Comparison of ENCODE assay signal across 16 cellular contexts in the genomic region with DNA sequence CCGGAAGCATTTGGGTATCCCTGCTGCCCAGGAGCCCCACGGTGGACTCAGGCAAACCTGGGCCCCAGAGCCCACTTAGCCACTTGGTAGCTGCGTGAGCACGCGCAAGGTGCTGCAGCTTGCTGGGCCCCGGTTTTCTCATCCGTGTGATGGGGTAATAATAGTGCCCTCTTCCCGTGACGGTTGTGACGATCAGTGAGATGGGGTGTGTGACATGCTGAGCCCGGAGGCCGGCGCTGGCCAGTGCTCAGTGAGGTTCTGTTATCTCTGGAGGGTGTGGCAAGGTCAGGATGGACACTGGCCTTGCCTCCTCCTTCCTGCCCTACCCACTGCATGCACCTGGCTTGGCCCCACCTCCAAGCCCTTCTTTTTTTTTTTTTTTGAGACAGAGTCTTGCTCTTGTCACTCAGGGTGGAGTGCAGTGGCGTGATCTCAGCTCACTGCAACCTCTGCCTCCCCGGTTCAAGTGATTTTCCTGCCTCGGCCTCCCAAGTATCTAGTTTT.
DNase-seq lines count a peak whose midpoint lies in the region; ATAC-seq and TF ChIP-seq lines count a peak whose summit lies in the region.
"Had no signal": no experiment of that assay in that cellular context is flagged by ENCODE, and none has a peak within 500 bp of the region (broad histone marks: within the 10 kb centered on the region; RNA-seq: fewer than 3 reads in every experiment).

No MANE protein-coding gene starts in this region.

- H3K27ac Mint-ChIP-seq in central memory CD8-positive, alpha-beta T cell (ENCODE audit: low read depth) = peak overlapping the region; percentile 54
- H3K27ac Mint-ChIP-seq in activated naive CD4-positive, alpha-beta T cell treated with anti-CD3 and anti-CD28 coated beads, Interleukin-2, amount 10 ng/mL, durations not matched to agents 7 days and 5 days = no peak overlapping the region

- peaks cover 16% of the 10 kb centered on the region for H3K36me3 Mint-ChIP-seq in central memory CD8-positive, alpha-beta T cell (ENCODE audit: insufficient read depth)
- no peaks in the 10 kb centered on the region for H3K36me3 Mint-ChIP-seq in activated naive CD4-positive, alpha-beta T cell treated with anti-CD3 and anti-CD28 coated beads, Interleukin-2, amount 10 ng/mL, durations not matched to agents 7 days and 5 days

- WGBS in neuronal stem cell (ENCODE audit: extremely low coverage in 2 of 2, insufficient read length in 2 of 2, insufficient replicate concordance in 1 of 2), 2 donors = no CpG with 5 or more reads among the region's 16 CpGs
- 97% methylated on average over 16 of the region's 16 CpGs for WGBS in smooth muscle cell (ENCODE audit: low lambda C conversion rate)

- peaks cover 2% of the 10 kb centered on the region for H3K79me1 ChIP-seq in neuronal stem cell (ENCODE audit: low read depth, low read length)

- no peaks in the 10 kb centered on the region for H4K20me1 ChIP-seq in smooth muscle cell (ENCODE audit: low read depth)

- H3K18ac ChIP-seq in neuronal stem cell (ENCODE audit: low read length) = no peak overlapping the region

- CTCF ChIA-PET in activated naive CD4-positive, alpha-beta T cell treated with anti-CD3 and anti-CD28 coated beads, Interleukin-2, amount 10 ng/mL, durations not matched to agents 7 days and 5 days (lab: Charles Lee) = no interaction called here

- no peak overlapping the region for H4K8ac ChIP-seq in neuronal stem cell (ENCODE audit: low read depth, low read length)

- no peaks in the 10 kb centered on the region for H3K27me3 Mint-ChIP-seq in central memory CD8-positive, alpha-beta T cell
- peaks cover 6% of the 10 kb centered on the region for H3K27me3 Mint-ChIP-seq in activated naive CD4-positive, alpha-beta T cell treated with anti-CD3 and anti-CD28 coated beads, Interleukin-2, amount 10 ng/mL, durations not matched to agents 7 days and 5 days
- H3K27me3 Mint-ChIP-seq: CD4-positive, alpha-beta memory T cell had no signal

- no peaks in the 10 kb centered on the region for H3K79me2 ChIP-seq in smooth muscle cell (ENCODE audit: low read depth)

- no peak overlapping the region for H2BK12ac ChIP-seq in neuronal stem cell (ENCODE audit: low read length)

- no peaks in the 10 kb centered on the region for H3K36me3 ChIP-seq in neuronal stem cell (replicated peaks in 1 of 2; ENCODE audit: control insufficient read depth in 2 of 2, insufficient read depth in 2 of 2, low read length in 2 of 2)
- no peaks in the 10 kb centered on the region for H3K36me3 ChIP-seq in smooth muscle cell (ENCODE audit: low read depth)
- H3K36me3 ChIP-seq: HAP-1 had no signal

- H3K9me3 Mint-ChIP-seq in central memory CD8-positive, alpha-beta T cell = no peaks in the 10 kb centered on the region
- peaks cover 2% of the 10 kb centered on the region for H3K9me3 Mint-ChIP-seq in activated naive CD4-positive, alpha-beta T cell treated with anti-CD3 and anti-CD28 coated beads, Interleukin-2, amount 10 ng/mL, durations not matched to agents 7 days and 5 days
- H3K9me3 Mint-ChIP-seq: CD4-positive, alpha-beta memory T cell had no signal

- H3K4me3 Mint-ChIP-seq in central memory CD8-positive, alpha-beta T cell = no peak overlapping the region
- no peak overlapping the region for H3K4me3 Mint-ChIP-seq in activated naive CD4-positive, alpha-beta T cell treated with anti-CD3 and anti-CD28 coated beads, Interleukin-2, amount 10 ng/mL, durations not matched to agents 7 days and 5 days
- H3K4me3 Mint-ChIP-seq: CD14-positive monocyte; CD4-positive, alpha-beta memory T cell had no signal

- DNase-seq in central memory CD8-positive, alpha-beta T cell (ENCODE audit: low spot score in 2 of 2) = no peak
- DNase-seq in left colon (no peak), neuronal stem cell (ENCODE audit: low spot score) (no peak), smooth muscle cell (lab: John Stamatoyannopoulos, UW; ENCODE audit: unreplicated experiment) (no peak), NOMO-1 treated with DMSO at 0.1 percent for 48 hours (lab: John Stamatoyannopoulos, UW; ENCODE audit: unreplicated experiment) (no peak), AG08395 (ENCODE audit: low spot score) (no peak)
- DNase-seq in activated naive CD4-positive, alpha-beta T cell treated with anti-CD3 and anti-CD28 coated beads, Interleukin-2, amount 10 ng/mL, durations not matched to agents 7 days and 5 days = no peak
- DNase-seq: ACHN; AML-193; Calu3; CD4-positive, alpha-beta memory T cell; DMS79 treated with DMSO at 0.1 percent for 48 hours; GF-D8 had no signal

- TF ChIP-seq CTCF in smooth muscle cell (IDR thresholded peaks at IDR 0.05; ENCODE audit: borderline replicate concordance, insufficient read depth, poor library complexity, severe bottlenecking) = no peak

- H3K27ac ChIP-seq in neuronal stem cell (replicated peaks; ENCODE audit: low read length) = no peak overlapping the region
- H3K27ac ChIP-seq in smooth muscle cell (ENCODE audit: low read depth) = no peak overlapping the region
- H3K27ac ChIP-seq: HL-60 had no signal

- H2BK5ac ChIP-seq in neuronal stem cell (ENCODE audit: low read length) = no peak overlapping the region

- H3K27me3 ChIP-seq in neuronal stem cell (ENCODE audit: control insufficient read depth in 3 of 3, insufficient read depth in 3 of 3, low read depth in 1 of 3, low read length in 3 of 3) = no peaks in the 10 kb centered on the region
- no peaks in the 10 kb centered on the region for H3K27me3 ChIP-seq in smooth muscle cell (ENCODE audit: low read depth)

- H3K4me2 ChIP-seq in neuronal stem cell (ENCODE audit: insufficient read depth, low read length, poor library complexity, severe bottlenecking) (no peak overlapping the region), smooth muscle cell (no peak overlapping the region)

- no peak overlapping the region for H2BK120ac ChIP-seq in neuronal stem cell (ENCODE audit: low read depth, low read length)

- peak overlapping the region; percentile 92 for H2AK5ac ChIP-seq in neuronal stem cell (ENCODE audit: low read depth, low read length)

- peaks cover 72% of the 10 kb centered on the region for H3K4me1 Mint-ChIP-seq in central memory CD8-positive, alpha-beta T cell
- peaks cover 3% of the 10 kb centered on the region for H3K4me1 Mint-ChIP-seq in activated naive CD4-positive, alpha-beta T cell treated with anti-CD3 and anti-CD28 coated beads, Interleukin-2, amount 10 ng/mL, durations not matched to agents 7 days and 5 days

- H3K4me1 ChIP-seq in neuronal stem cell (ENCODE audit: control insufficient read depth in 2 of 2, insufficient read depth in 1 of 2, low read depth in 1 of 2, low read length in 2 of 2) = peaks cover 5 to 8% of the 10 kb centered on the region in 2 donors
- peaks cover 3% of the 10 kb centered on the region for H3K4me1 ChIP-seq in smooth muscle cell (ENCODE audit: low read depth)

- H2AFZ ChIP-seq in neuronal stem cell (ENCODE audit: low read length) (no peak overlapping the region), smooth muscle cell (ENCODE audit: low read depth) (no peak overlapping the region)

- H3K9me3 ChIP-seq in neuronal stem cell (replicated peaks in 1 of 2; ENCODE audit: control insufficient read depth in 2 of 2, insufficient read depth in 1 of 2, low read depth in 1 of 2, low read length in 2 of 2) (no peaks in the 10 kb centered on the region), smooth muscle cell (replicated peaks; ENCODE audit: low read depth) (no peaks in the 10 kb centered on the region)
- H3K9me3 ChIP-seq: HAP-1 had no signal

- H3K4me3 ChIP-seq in neuronal stem cell (ENCODE audit: low read length in 2 of 2) (no peak overlapping the region), smooth muscle cell (no peak overlapping the region)
- H3K4me3 ChIP-seq: HAP-1 had no signal

- ATAC-seq in central memory CD8-positive, alpha-beta T cell (replicated peaks; ENCODE audit: extremely low read depth, poor library complexity, severe bottlenecking) = no peak
- ATAC-seq in left colon = peak; percentile 69

- intact Hi-C loops in left colon (cut with DNase I, micrococcal nuclease) = no loop called here

- H3K9ac ChIP-seq in neuronal stem cell (ENCODE audit: low read depth, low read length, poor library complexity) = no peak overlapping the region
- H3K9ac ChIP-seq in smooth muscle cell (ENCODE audit: low read depth) = no peak overlapping the region

- no peak overlapping the region for H4K91ac ChIP-seq in neuronal stem cell (ENCODE audit: low read depth, low read length, poor library complexity)

- H3K23ac ChIP-seq in neuronal stem cell (ENCODE audit: low read depth, low read length, poor library complexity) = no peak overlapping the region

- H3K4ac ChIP-seq in neuronal stem cell (ENCODE audit: low read length) = no peak overlapping the region

- no peaks in the 10 kb centered on the region for H3F3A ChIP-seq in smooth muscle cell (ENCODE audit: low read depth)

- H3K14ac ChIP-seq in neuronal stem cell (ENCODE audit: low read length) = no peak overlapping the region

- H2BK15ac ChIP-seq in neuronal stem cell (ENCODE audit: low read length) = peak overlapping the region; percentile 15
